ENCODE assay signal across 20 cellular contexts in genomic region chrX:32995427-32995826, GRCh38.
DNase-seq lines count a peak whose midpoint lies in the region; ATAC-seq, FAIRE-seq and TF ChIP-seq lines count a peak whose summit lies in the region.
"Had no signal": no experiment of that assay in that cellular context is flagged by ENCODE, and none has a peak within 500 bp of the region (broad histone marks: within the 10 kb centered on the region; RNA-seq: fewer than 3 reads in every experiment).

No MANE protein-coding gene starts in this region.

- H3K9me3 Mint-ChIP-seq in activated naive CD4-positive, alpha-beta T cell treated with anti-CD3 and anti-CD28 coated beads for 36 hours: no peaks in the 10 kb centered on the region
- H3K9me3 Mint-ChIP-seq: CD4-positive, alpha-beta T cell; HFFc6 had no signal

- CTCF ChIA-PET in activated naive CD4-positive, alpha-beta T cell treated with anti-CD3 and anti-CD28 coated beads for 36 hours (lab: Charles Lee): no interaction called here

- DNase-seq in left ventricle myocardium superior: no peak
- no peak for DNase-seq in Right ventricle myocardium inferior (ENCODE audit: missing footprints)
- DNase-seq in thoracic aorta (ENCODE audit: low spot score): no peak
- no peak for DNase-seq in activated naive CD4-positive, alpha-beta T cell treated with anti-CD3 and anti-CD28 coated beads for 36 hours
- DNase-seq in NCI-H748 (lab: John Stamatoyannopoulos, UW; ENCODE audit: unreplicated experiment): no peak
- DNase-seq: AML-193; CD4-positive, alpha-beta T cell; DMS153; DMS79; GDM1; GOT3; H7; HFFc6; IMR-90 had no signal

- H3K27ac ChIP-seq in thoracic aorta: peak overlapping the region; percentile 63 to 73
- H3K27ac ChIP-seq: C4-2B had no signal

- H3K27ac Mint-ChIP-seq in activated naive CD4-positive, alpha-beta T cell treated with anti-CD3 and anti-CD28 coated beads for 36 hours: no peak overlapping the region
- H3K27ac Mint-ChIP-seq: CD4-positive, alpha-beta T cell; HFFc6 had no signal

- intact Hi-C loops in left ventricle myocardium superior (cut with micrococcal nuclease) (no loop called here), Right ventricle myocardium inferior (cut with DNase I) (no loop called here)
- intact Hi-C loops in activated naive CD4-positive, alpha-beta T cell treated with anti-CD3 and anti-CD28 coated beads for 36 hours (cut with micrococcal nuclease): no loop called here

- H3K4me1 Mint-ChIP-seq in activated naive CD4-positive, alpha-beta T cell treated with anti-CD3 and anti-CD28 coated beads for 36 hours (ENCODE audit: low read depth): no peaks in the 10 kb centered on the region

- H3K36me3 ChIP-seq in thoracic aorta: no peaks in the 10 kb centered on the region

- TF ChIP-seq CTCF in thoracic aorta (IDR thresholded peaks at IDR 0.05): no peak

- no peak overlapping the region for H3K4me3 ChIP-seq in thoracic aorta

- peak; percentile 31 for FAIRE-seq in colon (lab: Jason Lieb, UNC)
- FAIRE-seq: A204.1, HTR-8/SVneo had no signal

- H3K4me3 Mint-ChIP-seq in activated naive CD4-positive, alpha-beta T cell treated with anti-CD3 and anti-CD28 coated beads for 36 hours: no peak overlapping the region
- H3K4me3 Mint-ChIP-seq: CD4-positive, alpha-beta T cell; HFFc6 had no signal

- no peaks in the 10 kb centered on the region for H3K27me3 ChIP-seq in thoracic aorta (replicated peaks; ENCODE audit: insufficient read depth)

- H3K9me3 ChIP-seq in thoracic aorta: no peaks in the 10 kb centered on the region

- H3K27me3 Mint-ChIP-seq in activated naive CD4-positive, alpha-beta T cell treated with anti-CD3 and anti-CD28 coated beads for 36 hours (ENCODE audit: low read depth): no peaks in the 10 kb centered on the region
- H3K27me3 Mint-ChIP-seq: CD4-positive, alpha-beta T cell had no signal

- H3K4me1 ChIP-seq in thoracic aorta (ENCODE audit: control insufficient read depth in 1 of 2, low read depth in 2 of 2): peaks cover 0 to 4% of the 10 kb centered on the region in 2 donors

- peak; percentile 33 for ATAC-seq in left ventricle myocardium superior
- ATAC-seq in Right ventricle myocardium inferior: no peak
- ATAC-seq in thoracic aorta (ENCODE audit: insufficient number of reproducible peaks, low FRiP score, low read depth): no peak
- ATAC-seq in GM21529 (IDR thresholded peaks at IDR 0.05; ENCODE audit: unreplicated experiment): no peak
- ATAC-seq: HCT116 had no signal

- no peaks in the 10 kb centered on the region for H3K36me3 Mint-ChIP-seq in activated naive CD4-positive, alpha-beta T cell treated with anti-CD3 and anti-CD28 coated beads for 36 hours (ENCODE audit: low read depth)
